1 cellular context compared by ENCODE assay signal in the genomic region with DNA sequence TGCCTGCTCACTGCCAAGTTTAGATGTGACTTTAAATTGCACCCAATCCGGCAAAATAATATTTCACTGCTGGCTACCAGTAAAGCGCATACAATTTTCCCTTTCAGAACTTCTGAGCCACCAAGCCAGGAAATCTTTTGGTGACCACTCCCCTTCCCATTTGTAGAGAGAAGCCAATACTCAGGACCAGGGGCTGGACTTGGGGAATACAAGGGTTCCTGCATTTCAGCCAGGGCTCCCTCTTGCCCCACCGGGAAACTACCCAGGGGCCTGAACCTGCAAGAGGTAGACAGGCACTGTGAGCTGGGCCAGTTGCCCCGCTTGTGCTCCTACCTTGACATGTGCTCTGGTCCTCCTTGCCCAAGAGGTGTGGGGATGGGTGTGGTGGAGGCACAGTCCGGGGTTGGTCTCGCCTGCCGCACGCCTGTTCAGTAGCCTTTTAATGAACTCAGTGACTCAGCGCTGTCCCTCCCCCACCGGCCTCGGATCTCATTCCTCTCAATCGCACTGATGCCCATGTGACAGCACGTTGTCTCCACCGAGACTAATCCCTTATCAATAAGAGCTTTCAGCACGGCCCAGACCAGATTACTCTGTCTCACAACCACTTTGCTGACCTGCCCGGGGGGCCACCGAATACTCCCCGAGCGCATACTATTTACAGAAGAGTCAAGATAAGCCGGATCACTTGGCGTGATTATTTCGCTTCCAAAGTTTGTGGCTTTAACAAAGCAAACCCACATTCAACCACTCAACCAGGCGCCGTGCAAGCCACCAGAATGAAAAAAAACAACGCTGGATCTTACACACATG.
TF ChIP-seq lines count a peak whose summit lies in the region.

No MANE protein-coding gene starts in this region.

TF ChIP-seq in HepG2, 621 proteins besides CTCF, POLR2A, EP300 and RAD21 (continued from another document and continues in another):
- TF ChIP-seq, protein P1, sequence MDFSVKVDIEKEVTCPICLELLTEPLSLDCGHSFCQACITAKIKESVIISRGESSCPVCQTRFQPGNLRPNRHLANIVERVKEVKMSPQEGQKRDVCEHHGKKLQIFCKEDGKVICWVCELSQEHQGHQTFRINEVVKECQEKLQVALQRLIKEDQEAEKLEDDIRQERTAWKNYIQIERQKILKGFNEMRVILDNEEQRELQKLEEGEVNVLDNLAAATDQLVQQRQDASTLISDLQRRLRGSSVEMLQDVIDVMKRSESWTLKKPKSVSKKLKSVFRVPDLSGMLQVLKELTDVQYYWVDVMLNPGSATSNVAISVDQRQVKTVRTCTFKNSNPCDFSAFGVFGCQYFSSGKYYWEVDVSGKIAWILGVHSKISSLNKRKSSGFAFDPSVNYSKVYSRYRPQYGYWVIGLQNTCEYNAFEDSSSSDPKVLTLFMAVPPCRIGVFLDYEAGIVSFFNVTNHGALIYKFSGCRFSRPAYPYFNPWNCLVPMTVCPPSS (IDR thresholded peaks at IDR 0.05), result no peak
- TF ChIP-seq YY1 (IDR thresholded peaks at IDR 0.05; ENCODE audit: insufficient read depth, insufficient replicate concordance, low read depth, low read length) (no peak), PAWR (CRISPR knock-in tag; IDR thresholded peaks at IDR 0.05; ENCODE audit: borderline replicate concordance) (no peak), TSC22D2 (CRISPR knock-in tag; IDR thresholded peaks at IDR 0.05; ENCODE audit: borderline replicate concordance) (no peak), ZNF552 (CRISPR knock-in tag; IDR thresholded peaks at IDR 0.05; ENCODE audit: borderline replicate concordance) (no peak), HNRNPL (IDR thresholded peaks at IDR 0.05; ENCODE audit: low read depth, low read length) (no peak), SMARCE1 (IDR thresholded peaks at IDR 0.05; ENCODE audit: borderline replicate concordance) (no peak), SALL2 (CRISPR knock-in tag; IDR thresholded peaks at IDR 0.05) (no peak), NR2F1 (CRISPR knock-in tag; IDR thresholded peaks at IDR 0.05) (no peak), CAMTA2 (CRISPR knock-in tag; IDR thresholded peaks at IDR 0.05; ENCODE audit: borderline replicate concordance) (no peak), ZNF235 (CRISPR knock-in tag; IDR thresholded peaks at IDR 0.05; ENCODE audit: borderline replicate concordance) (no peak), KLF9 (CRISPR knock-in tag; IDR thresholded peaks at IDR 0.05; ENCODE audit: low read depth) (no peak), ZNF782 (CRISPR knock-in tag; IDR thresholded peaks at IDR 0.05; ENCODE audit: borderline replicate concordance) (no peak), MBNL3 (CRISPR knock-in tag; conservative IDR thresholded peaks at IDR 0.05) (no peak), KLF11 (CRISPR knock-in tag; IDR thresholded peaks at IDR 0.05) (no peak), ETV5 (CRISPR knock-in tag; IDR thresholded peaks at IDR 0.05; ENCODE audit: borderline replicate concordance) (no peak), ZNF138 (CRISPR knock-in tag; IDR thresholded peaks at IDR 0.05; ENCODE audit: low read depth) (no peak), NRL (CRISPR knock-in tag; IDR thresholded peaks at IDR 0.05; ENCODE audit: borderline replicate concordance) (no peak), ZNF547 (CRISPR knock-in tag; IDR thresholded peaks at IDR 0.05) (no peak), BCL6 (CRISPR knock-in tag; IDR thresholded peaks at IDR 0.05) (0 out of 2 replicates have a peak, but pooled peaks have one; percentile 23), ZFP37 (CRISPR knock-in tag; IDR thresholded peaks at IDR 0.05; ENCODE audit: borderline replicate concordance) (no peak), ZNF607 (CRISPR knock-in tag; IDR thresholded peaks at IDR 0.05; ENCODE audit: borderline replicate concordance) (no peak), SNAI1 (CRISPR knock-in tag; IDR thresholded peaks at IDR 0.05; ENCODE audit: borderline replicate concordance) (no peak)
- TF ChIP-seq, protein P2, sequence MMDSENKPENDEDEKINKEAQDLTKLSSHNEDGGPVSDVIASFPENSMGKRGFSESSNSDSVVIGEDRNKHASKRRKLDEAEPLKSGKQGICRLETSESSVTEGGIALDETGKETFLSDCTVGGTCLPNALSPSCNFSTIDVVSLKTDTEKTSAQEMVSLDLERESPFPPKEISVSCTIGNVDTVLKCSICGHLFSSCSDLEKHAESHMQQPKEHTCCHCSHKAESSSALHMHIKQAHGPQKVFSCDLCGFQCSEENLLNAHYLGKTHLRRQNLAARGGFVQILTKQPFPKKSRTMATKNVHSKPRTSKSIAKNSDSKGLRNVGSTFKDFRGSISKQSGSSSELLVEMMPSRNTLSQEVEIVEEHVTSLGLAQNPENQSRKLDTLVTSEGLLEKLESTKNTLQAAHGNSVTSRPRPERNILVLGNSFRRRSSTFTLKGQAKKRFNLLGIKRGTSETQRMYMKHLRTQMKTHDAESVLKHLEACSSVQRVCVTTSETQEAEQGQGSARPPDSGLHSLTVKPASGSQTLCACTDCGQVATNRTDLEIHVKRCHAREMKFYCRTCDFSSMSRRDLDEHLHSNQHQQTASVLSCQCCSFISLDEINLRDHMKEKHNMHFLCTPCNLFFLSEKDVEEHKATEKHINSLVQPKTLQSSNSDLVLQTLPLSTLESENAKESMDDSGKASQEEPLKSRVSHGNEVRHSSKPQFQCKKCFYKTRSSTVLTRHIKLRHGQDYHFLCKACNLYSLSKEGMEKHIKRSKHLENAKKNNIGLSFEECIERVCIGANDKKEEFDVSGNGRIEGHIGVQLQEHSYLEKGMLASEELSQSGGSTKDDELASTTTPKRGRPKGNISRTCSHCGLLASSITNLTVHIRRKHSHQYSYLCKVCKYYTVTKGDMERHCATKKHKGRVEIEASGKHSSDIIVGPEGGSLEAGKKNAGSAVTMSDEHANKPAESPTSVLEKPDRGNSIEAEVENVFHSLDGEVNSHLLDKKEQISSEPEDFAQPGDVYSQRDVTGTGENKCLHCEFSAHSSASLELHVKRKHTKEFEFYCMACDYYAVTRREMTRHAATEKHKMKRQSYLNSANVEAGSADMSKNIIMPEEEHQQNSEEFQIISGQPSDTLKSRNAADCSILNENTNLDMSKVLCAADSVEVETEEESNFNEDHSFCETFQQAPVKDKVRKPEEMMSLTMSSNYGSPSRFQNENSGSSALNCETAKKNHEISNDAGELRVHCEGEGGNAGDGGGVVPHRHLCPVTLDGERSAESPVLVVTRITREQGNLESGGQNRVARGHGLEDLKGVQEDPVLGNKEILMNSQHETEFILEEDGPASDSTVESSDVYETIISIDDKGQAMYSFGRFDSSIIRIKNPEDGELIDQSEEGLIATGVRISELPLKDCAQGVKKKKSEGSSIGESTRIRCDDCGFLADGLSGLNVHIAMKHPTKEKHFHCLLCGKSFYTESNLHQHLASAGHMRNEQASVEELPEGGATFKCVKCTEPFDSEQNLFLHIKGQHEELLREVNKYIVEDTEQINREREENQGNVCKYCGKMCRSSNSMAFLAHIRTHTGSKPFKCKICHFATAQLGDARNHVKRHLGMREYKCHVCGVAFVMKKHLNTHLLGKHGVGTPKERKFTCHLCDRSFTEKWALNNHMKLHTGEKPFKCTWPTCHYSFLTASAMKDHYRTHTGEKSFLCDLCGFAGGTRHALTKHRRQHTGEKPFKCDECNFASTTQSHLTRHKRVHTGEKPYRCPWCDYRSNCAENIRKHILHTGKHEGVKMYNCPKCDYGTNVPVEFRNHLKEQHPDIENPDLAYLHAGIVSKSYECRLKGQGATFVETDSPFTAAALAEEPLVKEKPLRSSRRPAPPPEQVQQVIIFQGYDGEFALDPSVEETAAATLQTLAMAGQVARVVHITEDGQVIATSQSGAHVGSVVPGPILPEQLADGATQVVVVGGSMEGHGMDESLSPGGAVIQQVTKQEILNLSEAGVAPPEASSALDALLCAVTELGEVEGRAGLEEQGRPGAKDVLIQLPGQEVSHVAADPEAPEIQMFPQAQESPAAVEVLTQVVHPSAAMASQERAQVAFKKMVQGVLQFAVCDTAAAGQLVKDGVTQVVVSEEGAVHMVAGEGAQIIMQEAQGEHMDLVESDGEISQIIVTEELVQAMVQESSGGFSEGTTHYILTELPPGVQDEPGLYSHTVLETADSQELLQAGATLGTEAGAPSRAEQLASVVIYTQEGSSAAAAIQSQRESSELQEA (CRISPR knock-in tag; IDR thresholded peaks at IDR 0.05; ENCODE audit: not compliant biosample characterization), result no peak
- TF ChIP-seq, protein P3, sequence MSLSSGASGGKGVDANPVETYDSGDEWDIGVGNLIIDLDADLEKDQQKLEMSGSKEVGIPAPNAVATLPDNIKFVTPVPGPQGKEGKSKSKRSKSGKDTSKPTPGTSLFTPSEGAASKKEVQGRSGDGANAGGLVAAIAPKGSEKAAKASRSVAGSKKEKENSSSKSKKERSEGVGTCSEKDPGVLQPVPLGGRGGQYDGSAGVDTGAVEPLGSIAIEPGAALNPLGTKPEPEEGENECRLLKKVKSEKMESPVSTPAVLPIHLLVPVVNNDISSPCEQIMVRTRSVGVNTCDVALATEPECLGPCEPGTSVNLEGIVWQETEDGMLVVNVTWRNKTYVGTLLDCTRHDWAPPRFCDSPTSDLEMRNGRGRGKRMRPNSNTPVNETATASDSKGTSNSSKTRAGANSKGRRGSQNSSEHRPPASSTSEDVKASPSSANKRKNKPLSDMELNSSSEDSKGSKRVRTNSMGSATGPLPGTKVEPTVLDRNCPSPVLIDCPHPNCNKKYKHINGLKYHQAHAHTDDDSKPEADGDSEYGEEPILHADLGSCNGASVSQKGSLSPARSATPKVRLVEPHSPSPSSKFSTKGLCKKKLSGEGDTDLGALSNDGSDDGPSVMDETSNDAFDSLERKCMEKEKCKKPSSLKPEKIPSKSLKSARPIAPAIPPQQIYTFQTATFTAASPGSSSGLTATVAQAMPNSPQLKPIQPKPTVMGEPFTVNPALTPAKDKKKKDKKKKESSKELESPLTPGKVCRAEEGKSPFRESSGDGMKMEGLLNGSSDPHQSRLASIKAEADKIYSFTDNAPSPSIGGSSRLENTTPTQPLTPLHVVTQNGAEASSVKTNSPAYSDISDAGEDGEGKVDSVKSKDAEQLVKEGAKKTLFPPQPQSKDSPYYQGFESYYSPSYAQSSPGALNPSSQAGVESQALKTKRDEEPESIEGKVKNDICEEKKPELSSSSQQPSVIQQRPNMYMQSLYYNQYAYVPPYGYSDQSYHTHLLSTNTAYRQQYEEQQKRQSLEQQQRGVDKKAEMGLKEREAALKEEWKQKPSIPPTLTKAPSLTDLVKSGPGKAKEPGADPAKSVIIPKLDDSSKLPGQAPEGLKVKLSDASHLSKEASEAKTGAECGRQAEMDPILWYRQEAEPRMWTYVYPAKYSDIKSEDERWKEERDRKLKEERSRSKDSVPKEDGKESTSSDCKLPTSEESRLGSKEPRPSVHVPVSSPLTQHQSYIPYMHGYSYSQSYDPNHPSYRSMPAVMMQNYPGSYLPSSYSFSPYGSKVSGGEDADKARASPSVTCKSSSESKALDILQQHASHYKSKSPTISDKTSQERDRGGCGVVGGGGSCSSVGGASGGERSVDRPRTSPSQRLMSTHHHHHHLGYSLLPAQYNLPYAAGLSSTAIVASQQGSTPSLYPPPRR (CRISPR knock-in tag; IDR thresholded peaks at IDR 0.05; ENCODE audit: borderline replicate concordance), result 0 out of 2 replicates have a peak, but pooled peaks have one; percentile 25
- TF ChIP-seq, protein P4, sequence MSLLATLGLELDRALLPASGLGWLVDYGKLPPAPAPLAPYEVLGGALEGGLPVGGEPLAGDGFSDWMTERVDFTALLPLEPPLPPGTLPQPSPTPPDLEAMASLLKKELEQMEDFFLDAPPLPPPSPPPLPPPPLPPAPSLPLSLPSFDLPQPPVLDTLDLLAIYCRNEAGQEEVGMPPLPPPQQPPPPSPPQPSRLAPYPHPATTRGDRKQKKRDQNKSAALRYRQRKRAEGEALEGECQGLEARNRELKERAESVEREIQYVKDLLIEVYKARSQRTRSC (CRISPR knock-in tag; IDR thresholded peaks at IDR 0.05; ENCODE audit: low read depth), result no peak
- TF ChIP-seq, protein P5, sequence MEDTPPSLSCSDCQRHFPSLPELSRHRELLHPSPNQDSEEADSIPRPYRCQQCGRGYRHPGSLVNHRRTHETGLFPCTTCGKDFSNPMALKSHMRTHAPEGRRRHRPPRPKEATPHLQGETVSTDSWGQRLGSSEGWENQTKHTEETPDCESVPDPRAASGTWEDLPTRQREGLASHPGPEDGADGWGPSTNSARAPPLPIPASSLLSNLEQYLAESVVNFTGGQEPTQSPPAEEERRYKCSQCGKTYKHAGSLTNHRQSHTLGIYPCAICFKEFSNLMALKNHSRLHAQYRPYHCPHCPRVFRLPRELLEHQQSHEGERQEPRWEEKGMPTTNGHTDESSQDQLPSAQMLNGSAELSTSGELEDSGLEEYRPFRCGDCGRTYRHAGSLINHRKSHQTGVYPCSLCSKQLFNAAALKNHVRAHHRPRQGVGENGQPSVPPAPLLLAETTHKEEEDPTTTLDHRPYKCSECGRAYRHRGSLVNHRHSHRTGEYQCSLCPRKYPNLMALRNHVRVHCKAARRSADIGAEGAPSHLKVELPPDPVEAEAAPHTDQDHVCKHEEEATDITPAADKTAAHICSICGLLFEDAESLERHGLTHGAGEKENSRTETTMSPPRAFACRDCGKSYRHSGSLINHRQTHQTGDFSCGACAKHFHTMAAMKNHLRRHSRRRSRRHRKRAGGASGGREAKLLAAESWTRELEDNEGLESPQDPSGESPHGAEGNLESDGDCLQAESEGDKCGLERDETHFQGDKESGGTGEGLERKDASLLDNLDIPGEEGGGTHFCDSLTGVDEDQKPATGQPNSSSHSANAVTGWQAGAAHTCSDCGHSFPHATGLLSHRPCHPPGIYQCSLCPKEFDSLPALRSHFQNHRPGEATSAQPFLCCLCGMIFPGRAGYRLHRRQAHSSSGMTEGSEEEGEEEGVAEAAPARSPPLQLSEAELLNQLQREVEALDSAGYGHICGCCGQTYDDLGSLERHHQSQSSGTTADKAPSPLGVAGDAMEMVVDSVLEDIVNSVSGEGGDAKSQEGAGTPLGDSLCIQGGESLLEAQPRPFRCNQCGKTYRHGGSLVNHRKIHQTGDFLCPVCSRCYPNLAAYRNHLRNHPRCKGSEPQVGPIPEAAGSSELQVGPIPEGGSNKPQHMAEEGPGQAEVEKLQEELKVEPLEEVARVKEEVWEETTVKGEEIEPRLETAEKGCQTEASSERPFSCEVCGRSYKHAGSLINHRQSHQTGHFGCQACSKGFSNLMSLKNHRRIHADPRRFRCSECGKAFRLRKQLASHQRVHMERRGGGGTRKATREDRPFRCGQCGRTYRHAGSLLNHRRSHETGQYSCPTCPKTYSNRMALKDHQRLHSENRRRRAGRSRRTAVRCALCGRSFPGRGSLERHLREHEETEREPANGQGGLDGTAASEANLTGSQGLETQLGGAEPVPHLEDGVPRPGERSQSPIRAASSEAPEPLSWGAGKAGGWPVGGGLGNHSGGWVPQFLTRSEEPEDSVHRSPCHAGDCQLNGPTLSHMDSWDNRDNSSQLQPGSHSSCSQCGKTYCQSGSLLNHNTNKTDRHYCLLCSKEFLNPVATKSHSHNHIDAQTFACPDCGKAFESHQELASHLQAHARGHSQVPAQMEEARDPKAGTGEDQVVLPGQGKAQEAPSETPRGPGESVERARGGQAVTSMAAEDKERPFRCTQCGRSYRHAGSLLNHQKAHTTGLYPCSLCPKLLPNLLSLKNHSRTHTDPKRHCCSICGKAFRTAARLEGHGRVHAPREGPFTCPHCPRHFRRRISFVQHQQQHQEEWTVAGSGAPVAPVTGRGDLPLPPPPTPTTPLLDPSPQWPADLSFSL (CRISPR knock-in tag; IDR thresholded peaks at IDR 0.05), result no peak
- TF ChIP-seq, protein P6, sequence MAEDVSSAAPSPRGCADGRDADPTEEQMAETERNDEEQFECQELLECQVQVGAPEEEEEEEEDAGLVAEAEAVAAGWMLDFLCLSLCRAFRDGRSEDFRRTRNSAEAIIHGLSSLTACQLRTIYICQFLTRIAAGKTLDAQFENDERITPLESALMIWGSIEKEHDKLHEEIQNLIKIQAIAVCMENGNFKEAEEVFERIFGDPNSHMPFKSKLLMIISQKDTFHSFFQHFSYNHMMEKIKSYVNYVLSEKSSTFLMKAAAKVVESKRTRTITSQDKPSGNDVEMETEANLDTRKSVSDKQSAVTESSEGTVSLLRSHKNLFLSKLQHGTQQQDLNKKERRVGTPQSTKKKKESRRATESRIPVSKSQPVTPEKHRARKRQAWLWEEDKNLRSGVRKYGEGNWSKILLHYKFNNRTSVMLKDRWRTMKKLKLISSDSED (CRISPR knock-in tag; IDR thresholded peaks at IDR 0.05), result no peak
